ENCODE assay signal across 16 cellular contexts in genomic region chr13:28822801-28823200, GRCh38. TPM values are rescaled to one million over a fixed set of nuclear protein-coding genes. Genes with fewer than 3 reads are reported as not detected.
DNase-seq lines count a peak whose midpoint lies in the region; ATAC-seq and TF ChIP-seq lines count a peak whose summit lies in the region.
"Had no signal": no experiment of that assay in that cellular context is flagged by ENCODE, and none has a peak within 500 bp of the region (broad histone marks: within the 10 kb centered on the region; RNA-seq: fewer than 3 reads in every experiment).

No MANE protein-coding gene starts in this region.

- ATAC-seq in GM19324 (IDR thresholded peaks at IDR 0.05; ENCODE audit: low FRiP score, unreplicated experiment): no peak
- ATAC-seq: A549 had no signal

- H3K27ac ChIP-seq in C4-2B (peak overlapping the region; percentile 31; the same call in 1 of the 2 replicates), ascending aorta (peak overlapping the region; percentile 36 to 65), dorsolateral prefrontal cortex (peak overlapping the region in 38 of 59 donors; percentile 5 to 81 (median 62)), temporal lobe (ENCODE audit: low read depth, low read length) (peak overlapping the region; percentile 3)
- H3K27ac ChIP-seq: 22Rv1, A549, GM23248 had no signal

- H3K4me3 ChIP-seq in ascending aorta (peak overlapping the region in 1 of 2 donors; percentile 84), dorsolateral prefrontal cortex (peak overlapping the region in 54 of 59 donors; percentile 0 to 75 (median 60))
- H3K4me3 ChIP-seq: A549, GM23248, HAP-1 had no signal

- H3K4me1 ChIP-seq in ascending aorta: peaks cover 0 to 5% of the 10 kb centered on the region in 2 donors
- H3K4me1 ChIP-seq: A549, HAP-1 had no signal

- no peaks in the 10 kb centered on the region for H3K36me3 ChIP-seq in ascending aorta
- H3K36me3 ChIP-seq: HAP-1 had no signal

- no peak for TF ChIP-seq CTCF in C4-2B (conservative IDR thresholded peaks at IDR 0.05)
- no peak for TF ChIP-seq CTCF in ascending aorta (IDR thresholded peaks at IDR 0.05)
- TF ChIP-seq CTCF in dorsolateral prefrontal cortex (IDR thresholded peaks at IDR 0.05 in 54 of 56, conservative IDR thresholded peaks at IDR 0.05 in 2 of 56; ENCODE audit: low read depth in 1 of 56, partially characterized antibody in 56 of 56): no peak

- H3K9me3 ChIP-seq in ascending aorta: no peaks in the 10 kb centered on the region
- H3K9me3 ChIP-seq: A549, HAP-1 had no signal

- intact Hi-C loops in ascending aorta (cut with DNase I) (loop anchor here (2.0 to 10.0 kb wide), 5 partner anchors 46 to 772 kb away; partner anchors contain the start of gene SLC7A1), dorsolateral prefrontal cortex (cut with DNase I) (no loop called here)

- no peaks in the 10 kb centered on the region for H3K27me3 ChIP-seq in ascending aorta
- peaks cover 0 to 33% (median 0%) of the 10 kb centered on the region in 45 donors for H3K27me3 ChIP-seq in dorsolateral prefrontal cortex

- DNase-seq in ascending aorta (ENCODE audit: low spot score in 2 of 2): no peak
- DNase-seq in dorsolateral prefrontal cortex: peak in 1 of 10 donors; percentile 18
- DNase-seq in stimulated activated CD4-positive, alpha-beta T cell treated with anti-CD3 and anti-CD28 coated beads, Interleukin-4, amount 100 ng/mL, for 1 hour: no peak
- DNase-seq in NCI-H2029 treated with DMSO at 0.1 percent for 48 hours (lab: John Stamatoyannopoulos, UW): no peak
- DNase-seq: AML-193; CD4-positive, alpha-beta memory T cell; DMS153; DMS79; GF-D8; GM23248 had no signal

RNA-seq across cellular contexts. Expression of gene MTUS2, which starts 2.7 kb away (rescaled TPM):
- 8.9 TPM for total RNA-seq in ascending aorta
- 10 to 100 TPM in 119 of 120 experiments, 1 to 10 TPM in 1; 9.0 to 47.8 (median 30.1) TPM for total RNA-seq in dorsolateral prefrontal cortex
- 7.1 TPM for total RNA-seq in temporal lobe

Comparison
In these comparisons a context has a peak if more than half of its experiments do, and no peak if none do; other contexts are left out.
1. H3K27ac ChIP-seq: peak in every context shown above with its lines; median percentile 62 in dorsolateral prefrontal cortex; 50 in ascending aorta; 31 in C4-2B; 3 in temporal lobe.